1 cellular context compared by ENCODE assay signal in the genomic region with DNA sequence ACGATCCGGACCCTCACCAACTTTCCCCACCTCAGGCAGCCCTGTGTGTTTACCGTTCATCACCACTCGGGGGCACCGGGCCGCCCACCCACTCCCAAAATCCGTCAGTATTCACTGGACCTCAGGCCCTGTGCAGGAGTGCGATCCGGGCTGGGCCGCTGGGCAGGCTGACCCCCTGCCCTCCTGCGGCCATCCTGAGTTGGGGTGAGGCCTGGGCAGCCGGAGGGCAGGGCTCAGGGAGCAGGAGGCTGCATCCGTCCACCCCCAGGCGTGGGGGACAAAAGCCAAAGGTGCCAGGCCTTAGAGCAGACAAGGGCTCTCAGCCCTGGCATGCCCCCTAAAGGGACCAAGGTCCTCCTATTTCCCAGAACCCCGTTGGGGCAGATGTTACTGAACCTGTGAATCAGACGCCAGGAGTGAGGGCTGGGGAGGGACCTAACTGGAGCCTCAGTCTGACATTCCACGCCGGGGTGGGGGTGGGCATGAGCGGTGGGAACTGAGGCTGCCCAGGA.
A peak's percentile ranks its signal among the peaks of the same experiment; 100 is the strongest.
TF ChIP-seq lines count a peak whose summit lies in the region.

No MANE protein-coding gene starts in this region.

TF ChIP-seq in K562, 482 proteins besides CTCF, POLR2A, EP300 and RAD21 (continues in another document):
- peak; percentile 49 for TF ChIP-seq EGR1 (conservative IDR thresholded peaks at IDR 0.05)
- TF ChIP-seq SUPT5H (IDR thresholded peaks at IDR 0.05), result peak; percentile 75
- peak; percentile 31; the same call in 1 of the 2 replicates for TF ChIP-seq ZNF143 (CRISPR knock-in tag; IDR thresholded peaks at IDR 0.05)
- 0 out of 2 replicates have a peak, but pooled peaks have one; percentile 66 for TF ChIP-seq ZBED1 (IDR thresholded peaks at IDR 0.05)
- 0 out of 2 replicates have a peak, but pooled peaks have one; percentile 72 for TF ChIP-seq ZNF124 (CRISPR knock-in tag; IDR thresholded peaks at IDR 0.05)
- no peak for TF ChIP-seq FOXM1 (IDR thresholded peaks at IDR 0.05; ENCODE audit: low read depth)
- no peak for TF ChIP-seq FOXM1 (CRISPR knock-in tag; IDR thresholded peaks at IDR 0.05; ENCODE audit: low read depth)
- no peak for TF ChIP-seq ZNF324 (CRISPR knock-in tag; IDR thresholded peaks at IDR 0.05)
- no peak for TF ChIP-seq CBX2 (IDR thresholded peaks at IDR 0.05; ENCODE audit: insufficient read depth, low read length, poor library complexity, severe bottlenecking)
- TF ChIP-seq ZNF75A (CRISPR knock-in tag; IDR thresholded peaks at IDR 0.05), result no peak
- no peak for TF ChIP-seq RFX7 (CRISPR knock-in tag; IDR thresholded peaks at IDR 0.05)
- TF ChIP-seq CEBPG (CRISPR knock-in tag; IDR thresholded peaks at IDR 0.05), result no peak
- no peak for TF ChIP-seq CEBPG (tag; conservative IDR thresholded peaks at IDR 0.05 in 1 of 2, IDR thresholded peaks at IDR 0.05 in 1 of 2)
- TF ChIP-seq, protein P1, sequence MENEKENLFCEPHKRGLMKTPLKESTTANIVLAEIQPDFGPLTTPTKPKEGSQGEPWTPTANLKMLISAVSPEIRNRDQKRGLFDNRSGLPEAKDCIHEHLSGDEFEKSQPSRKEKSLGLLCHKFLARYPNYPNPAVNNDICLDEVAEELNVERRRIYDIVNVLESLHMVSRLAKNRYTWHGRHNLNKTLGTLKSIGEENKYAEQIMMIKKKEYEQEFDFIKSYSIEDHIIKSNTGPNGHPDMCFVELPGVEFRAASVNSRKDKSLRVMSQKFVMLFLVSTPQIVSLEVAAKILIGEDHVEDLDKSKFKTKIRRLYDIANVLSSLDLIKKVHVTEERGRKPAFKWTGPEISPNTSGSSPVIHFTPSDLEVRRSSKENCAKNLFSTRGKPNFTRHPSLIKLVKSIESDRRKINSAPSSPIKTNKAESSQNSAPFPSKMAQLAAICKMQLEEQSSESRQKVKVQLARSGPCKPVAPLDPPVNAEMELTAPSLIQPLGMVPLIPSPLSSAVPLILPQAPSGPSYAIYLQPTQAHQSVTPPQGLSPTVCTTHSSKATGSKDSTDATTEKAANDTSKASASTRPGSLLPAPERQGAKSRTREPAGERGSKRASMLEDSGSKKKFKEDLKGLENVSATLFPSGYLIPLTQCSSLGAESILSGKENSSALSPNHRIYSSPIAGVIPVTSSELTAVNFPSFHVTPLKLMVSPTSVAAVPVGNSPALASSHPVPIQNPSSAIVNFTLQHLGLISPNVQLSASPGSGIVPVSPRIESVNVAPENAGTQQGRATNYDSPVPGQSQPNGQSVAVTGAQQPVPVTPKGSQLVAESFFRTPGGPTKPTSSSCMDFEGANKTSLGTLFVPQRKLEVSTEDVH (IDR thresholded peaks at IDR 0.05; ENCODE audit: low read depth, partially characterized antibody), result peak; percentile 42
- 0 out of 2 replicates have a peak, but pooled peaks have one; percentile 27 for TF ChIP-seq RBM14 (IDR thresholded peaks at IDR 0.05; ENCODE audit: borderline replicate concordance, insufficient read depth, low read depth, low read length)
- no peak for TF ChIP-seq NR2C2 (CRISPR knock-in tag; IDR thresholded peaks at IDR 0.05)
- no peak for TF ChIP-seq NR2C2 (tag; IDR thresholded peaks at IDR 0.05)
- TF ChIP-seq POLR2G (IDR thresholded peaks at IDR 0.05; ENCODE audit: low read depth, low read length), result peak; percentile 76
- peak in 1 of 2 experiments; percentile 13; a peak in 1 of 4 replicates for TF ChIP-seq FOXA3 (CRISPR knock-in tag; conservative IDR thresholded peaks at IDR 0.05 in 1 of 2, IDR thresholded peaks at IDR 0.05 in 1 of 2)
- peak; percentile 73; the same call in 1 of the 2 replicates for TF ChIP-seq ZC3H4 (CRISPR knock-in tag; IDR thresholded peaks at IDR 0.05; ENCODE audit: borderline replicate concordance)
- TF ChIP-seq MYNN (IDR thresholded peaks at IDR 0.05), result peak; percentile 84
- TF ChIP-seq MYNN (CRISPR knock-in tag; IDR thresholded peaks at IDR 0.05), result no peak
- TF ChIP-seq TEAD4 (IDR thresholded peaks at IDR 0.05; ENCODE audit: low read length), result no peak; the same call in 1 of the 2 replicates
- TF ChIP-seq TEAD4 (CRISPR knock-in tag; IDR thresholded peaks at IDR 0.05; ENCODE audit: borderline replicate concordance), result peak; percentile 13; the same call in 1 of the 2 replicates
- TF ChIP-seq ZBTB7A (IDR thresholded peaks at IDR 0.05; ENCODE audit: borderline replicate concordance, control insufficient read depth, low read depth, low read length), result peak; percentile 62; the same call in 1 of the 2 replicates
- peak; percentile 16 for TF ChIP-seq KDM5B (IDR thresholded peaks at IDR 0.05; ENCODE audit: insufficient replicate concordance, low read depth, low read length)
- TF ChIP-seq YY1 (IDR thresholded peaks at IDR 0.05; ENCODE audit: borderline replicate concordance in 1 of 3, control insufficient read depth in 1 of 3, extremely low read depth in 1 of 3, insufficient read depth in 3 of 3, insufficient read length in 1 of 3, insufficient replicate concordance in 2 of 3, low read depth in 1 of 3, low read length in 2 of 3), result no peak
- TF ChIP-seq KLF16 (IDR thresholded peaks at IDR 0.05), result no peak
- 0 out of 2 replicates have a peak, but pooled peaks have one; percentile 24 for TF ChIP-seq KLF13 (tag; IDR thresholded peaks at IDR 0.05; ENCODE audit: borderline replicate concordance, low read depth)
- peak; percentile 63 for TF ChIP-seq POLR2B (IDR thresholded peaks at IDR 0.05; ENCODE audit: low read depth, partially characterized antibody)
- TF ChIP-seq SMAD1 (IDR thresholded peaks at IDR 0.05; ENCODE audit: low read depth, low read length, partially characterized antibody), result peak; percentile 31
- TF ChIP-seq SMC3 (conservative IDR thresholded peaks at IDR 0.05; ENCODE audit: insufficient read depth, low read depth, low read length), result 0 out of 2 replicates have a peak, but pooled peaks have one; percentile 9
- no peak for TF ChIP-seq TBL1XR1 (IDR thresholded peaks at IDR 0.05; ENCODE audit: low read length in 2 of 2)
- TF ChIP-seq PURB (CRISPR knock-in tag; IDR thresholded peaks at IDR 0.05; ENCODE audit: low read depth), result 0 out of 2 replicates have a peak, but pooled peaks have one; percentile 82
- TF ChIP-seq SMAD4 (CRISPR knock-in tag; conservative IDR thresholded peaks at IDR 0.05), result no peak
- TF ChIP-seq, protein P2, sequence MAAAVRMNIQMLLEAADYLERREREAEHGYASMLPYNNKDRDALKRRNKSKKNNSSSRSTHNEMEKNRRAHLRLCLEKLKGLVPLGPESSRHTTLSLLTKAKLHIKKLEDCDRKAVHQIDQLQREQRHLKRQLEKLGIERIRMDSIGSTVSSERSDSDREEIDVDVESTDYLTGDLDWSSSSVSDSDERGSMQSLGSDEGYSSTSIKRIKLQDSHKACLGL (CRISPR knock-in tag; IDR thresholded peaks at IDR 0.05; ENCODE audit: borderline replicate concordance, poor library complexity, severe bottlenecking), result no peak
- no peak for TF ChIP-seq ZNF551 (CRISPR knock-in tag; IDR thresholded peaks at IDR 0.05)
- TF ChIP-seq, protein P3, sequence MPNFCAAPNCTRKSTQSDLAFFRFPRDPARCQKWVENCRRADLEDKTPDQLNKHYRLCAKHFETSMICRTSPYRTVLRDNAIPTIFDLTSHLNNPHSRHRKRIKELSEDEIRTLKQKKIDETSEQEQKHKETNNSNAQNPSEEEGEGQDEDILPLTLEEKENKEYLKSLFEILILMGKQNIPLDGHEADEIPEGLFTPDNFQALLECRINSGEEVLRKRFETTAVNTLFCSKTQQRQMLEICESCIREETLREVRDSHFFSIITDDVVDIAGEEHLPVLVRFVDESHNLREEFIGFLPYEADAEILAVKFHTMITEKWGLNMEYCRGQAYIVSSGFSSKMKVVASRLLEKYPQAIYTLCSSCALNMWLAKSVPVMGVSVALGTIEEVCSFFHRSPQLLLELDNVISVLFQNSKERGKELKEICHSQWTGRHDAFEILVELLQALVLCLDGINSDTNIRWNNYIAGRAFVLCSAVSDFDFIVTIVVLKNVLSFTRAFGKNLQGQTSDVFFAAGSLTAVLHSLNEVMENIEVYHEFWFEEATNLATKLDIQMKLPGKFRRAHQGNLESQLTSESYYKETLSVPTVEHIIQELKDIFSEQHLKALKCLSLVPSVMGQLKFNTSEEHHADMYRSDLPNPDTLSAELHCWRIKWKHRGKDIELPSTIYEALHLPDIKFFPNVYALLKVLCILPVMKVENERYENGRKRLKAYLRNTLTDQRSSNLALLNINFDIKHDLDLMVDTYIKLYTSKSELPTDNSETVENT (CRISPR knock-in tag; IDR thresholded peaks at IDR 0.05), result 0 out of 2 replicates have a peak, but pooled peaks have one; percentile 30
- no peak for TF ChIP-seq SAFB (IDR thresholded peaks at IDR 0.05; ENCODE audit: borderline replicate concordance, low read depth, low read length)
- peak; percentile 82; the same call in 1 of the 2 replicates for TF ChIP-seq RUNX1 (IDR thresholded peaks at IDR 0.05; ENCODE audit: low read depth)
- TF ChIP-seq PML (IDR thresholded peaks at IDR 0.05; ENCODE audit: low read length), result peak; percentile 15; the same call in 1 of the 2 replicates
- TF ChIP-seq POLR2AphosphoS5 (IDR thresholded peaks at IDR 0.05; ENCODE audit: control insufficient read depth, insufficient read depth, low read depth, low read length), result peak; percentile 69
- TF ChIP-seq STAG1 (CRISPR knock-in tag; IDR thresholded peaks at IDR 0.05; ENCODE audit: borderline replicate concordance), result 0 out of 2 replicates have a peak, but pooled peaks have one; percentile 33
- no peak for TF ChIP-seq NFXL1 (CRISPR knock-in tag; IDR thresholded peaks at IDR 0.05)
- TF ChIP-seq FUS (optimal IDR thresholded peaks at IDR 0.05; ENCODE audit: low read depth, low read length), result no peak
- TF ChIP-seq STAT5A (IDR thresholded peaks at IDR 0.05; ENCODE audit: borderline replicate concordance, low read length), result 0 out of 2 replicates have a peak, but pooled peaks have one; percentile 6
- 0 out of 2 replicates have a peak, but pooled peaks have one; percentile 54 for TF ChIP-seq CAMTA2 (CRISPR knock-in tag; conservative IDR thresholded peaks at IDR 0.05)
- TF ChIP-seq, protein P4, sequence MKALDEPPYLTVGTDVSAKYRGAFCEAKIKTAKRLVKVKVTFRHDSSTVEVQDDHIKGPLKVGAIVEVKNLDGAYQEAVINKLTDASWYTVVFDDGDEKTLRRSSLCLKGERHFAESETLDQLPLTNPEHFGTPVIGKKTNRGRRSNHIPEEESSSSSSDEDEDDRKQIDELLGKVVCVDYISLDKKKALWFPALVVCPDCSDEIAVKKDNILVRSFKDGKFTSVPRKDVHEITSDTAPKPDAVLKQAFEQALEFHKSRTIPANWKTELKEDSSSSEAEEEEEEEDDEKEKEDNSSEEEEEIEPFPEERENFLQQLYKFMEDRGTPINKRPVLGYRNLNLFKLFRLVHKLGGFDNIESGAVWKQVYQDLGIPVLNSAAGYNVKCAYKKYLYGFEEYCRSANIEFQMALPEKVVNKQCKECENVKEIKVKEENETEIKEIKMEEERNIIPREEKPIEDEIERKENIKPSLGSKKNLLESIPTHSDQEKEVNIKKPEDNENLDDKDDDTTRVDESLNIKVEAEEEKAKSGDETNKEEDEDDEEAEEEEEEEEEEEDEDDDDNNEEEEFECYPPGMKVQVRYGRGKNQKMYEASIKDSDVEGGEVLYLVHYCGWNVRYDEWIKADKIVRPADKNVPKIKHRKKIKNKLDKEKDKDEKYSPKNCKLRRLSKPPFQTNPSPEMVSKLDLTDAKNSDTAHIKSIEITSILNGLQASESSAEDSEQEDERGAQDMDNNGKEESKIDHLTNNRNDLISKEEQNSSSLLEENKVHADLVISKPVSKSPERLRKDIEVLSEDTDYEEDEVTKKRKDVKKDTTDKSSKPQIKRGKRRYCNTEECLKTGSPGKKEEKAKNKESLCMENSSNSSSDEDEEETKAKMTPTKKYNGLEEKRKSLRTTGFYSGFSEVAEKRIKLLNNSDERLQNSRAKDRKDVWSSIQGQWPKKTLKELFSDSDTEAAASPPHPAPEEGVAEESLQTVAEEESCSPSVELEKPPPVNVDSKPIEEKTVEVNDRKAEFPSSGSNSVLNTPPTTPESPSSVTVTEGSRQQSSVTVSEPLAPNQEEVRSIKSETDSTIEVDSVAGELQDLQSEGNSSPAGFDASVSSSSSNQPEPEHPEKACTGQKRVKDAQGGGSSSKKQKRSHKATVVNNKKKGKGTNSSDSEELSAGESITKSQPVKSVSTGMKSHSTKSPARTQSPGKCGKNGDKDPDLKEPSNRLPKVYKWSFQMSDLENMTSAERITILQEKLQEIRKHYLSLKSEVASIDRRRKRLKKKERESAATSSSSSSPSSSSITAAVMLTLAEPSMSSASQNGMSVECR (CRISPR knock-in tag; IDR thresholded peaks at IDR 0.05), result peak; percentile 54; the same call in 1 of the 2 replicates
- TF ChIP-seq MTA3 (IDR thresholded peaks at IDR 0.05; ENCODE audit: borderline replicate concordance), result 0 out of 2 replicates have a peak, but pooled peaks have one; percentile 68
- 0 out of 2 replicates have a peak, but pooled peaks have one; percentile 21 for TF ChIP-seq THRAP3 (IDR thresholded peaks at IDR 0.05; ENCODE audit: borderline replicate concordance)
- TF ChIP-seq MYBL2 (IDR thresholded peaks at IDR 0.05; ENCODE audit: low read depth), result no peak
- 0 out of 2 replicates have a peak, but pooled peaks have one; percentile 64 for TF ChIP-seq MYBL2 (CRISPR knock-in tag; IDR thresholded peaks at IDR 0.05; ENCODE audit: borderline replicate concordance)
- TF ChIP-seq, protein P5, sequence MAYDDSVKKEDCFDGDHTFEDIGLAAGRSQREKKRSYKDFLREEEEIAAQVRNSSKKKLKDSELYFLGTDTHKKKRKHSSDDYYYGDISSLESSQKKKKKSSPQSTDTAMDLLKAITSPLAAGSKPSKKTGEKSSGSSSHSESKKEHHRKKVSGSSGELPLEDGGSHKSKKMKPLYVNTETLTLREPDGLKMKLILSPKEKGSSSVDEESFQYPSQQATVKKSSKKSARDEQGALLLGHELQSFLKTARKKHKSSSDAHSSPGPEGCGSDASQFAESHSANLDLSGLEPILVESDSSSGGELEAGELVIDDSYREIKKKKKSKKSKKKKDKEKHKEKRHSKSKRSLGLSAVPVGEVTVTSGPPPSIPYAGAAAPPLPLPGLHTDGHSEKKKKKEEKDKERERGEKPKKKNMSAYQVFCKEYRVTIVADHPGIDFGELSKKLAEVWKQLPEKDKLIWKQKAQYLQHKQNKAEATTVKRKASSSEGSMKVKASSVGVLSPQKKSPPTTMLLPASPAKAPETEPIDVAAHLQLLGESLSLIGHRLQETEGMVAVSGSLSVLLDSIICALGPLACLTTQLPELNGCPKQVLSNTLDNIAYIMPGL (CRISPR knock-in tag; IDR thresholded peaks at IDR 0.05), result peak; percentile 71; the same call in 1 of the 2 replicates
- TF ChIP-seq ZNF274 (IDR thresholded peaks at IDR 0.05; ENCODE audit: borderline replicate concordance, low read depth, low read length), result no peak
- peak; percentile 27; the same call in 1 of the 2 replicates for TF ChIP-seq CBFB (CRISPR knock-in tag; IDR thresholded peaks at IDR 0.05)
- peak; percentile 20; the same call in 1 of the 2 replicates for TF ChIP-seq MED1 (CRISPR knock-in tag; IDR thresholded peaks at IDR 0.05; ENCODE audit: borderline replicate concordance)
